Comparison of ENCODE assay signal across 7 cellular contexts in genomic region chr6:122530440-122531046, GRCh38. TPM values are rescaled to one million over a fixed set of nuclear protein-coding genes. Genes with fewer than 3 reads are reported as not detected.
DNase-seq lines count a peak whose midpoint lies in the region; ATAC-seq and TF ChIP-seq lines count a peak whose summit lies in the region.

No MANE protein-coding gene starts in this region.

- ATAC-seq in PC-3 (peak; percentile 82), Right ventricle myocardium superior (ENCODE audit: poor library complexity) (peak; percentile 88)

- H3F3A ChIP-seq in PC-3 (ENCODE audit: low read length, unreplicated experiment): no peaks in the 10 kb centered on the region

- H3K4me1 ChIP-seq in Karpas-422 (ENCODE audit: low read length) (no peaks in the 10 kb centered on the region), PC-3 (ENCODE audit: insufficient read depth, low read length) (no peaks in the 10 kb centered on the region)

- H3K9me2 ChIP-seq in Karpas-422 (replicated peaks; ENCODE audit: insufficient read depth, low read length) (no peaks in the 10 kb centered on the region), PC-3 (replicated peaks; ENCODE audit: low read length) (no peaks in the 10 kb centered on the region)

- H3K4me2 ChIP-seq in Karpas-422 (ENCODE audit: low read depth, low read length, poor library complexity, severe bottlenecking) (no peak overlapping the region), PC-3 (ENCODE audit: low read length) (no peak overlapping the region)

- H3K36me3 ChIP-seq in Karpas-422 (ENCODE audit: insufficient read depth, low read length): no peaks in the 10 kb centered on the region
- H3K36me3 ChIP-seq in PC-3 (ENCODE audit: low read depth, low read length): no peaks in the 10 kb centered on the region

- peak; percentile 16 for DNase-seq in GM12864 (ENCODE audit: low read depth)
- peak; percentile 31 for DNase-seq in H4 (ENCODE audit: low spot score)
- DNase-seq in Karpas-422: peak; percentile 87
- DNase-seq in PC-3: peak; percentile 82
- peak; percentile 36 for DNase-seq in activated naive CD4-positive, alpha-beta T cell treated with Interleukin-2 at 50 U/mL for 16 hours
- no peak for DNase-seq in Right ventricle myocardium superior
- DNase-seq in retinal pigment epithelial cell (ENCODE audit: low read depth): peak; percentile 16

- H3K79me2 ChIP-seq in Karpas-422 (ENCODE audit: low read length) (no peaks in the 10 kb centered on the region), PC-3 (ENCODE audit: low read length) (no peaks in the 10 kb centered on the region)

- H3K9ac ChIP-seq in Karpas-422 (ENCODE audit: low read length) (no peak overlapping the region), PC-3 (ENCODE audit: low read length) (no peak overlapping the region)

- POLR2A ChIA-PET in PC-3 (lab: Charles Lee; ENCODE audit: unreplicated experiment): interaction anchor here (0.7 kb wide), 1 partner anchor 119 kb away, joined by 4 read pairs; no protein-coding TSS in a partner anchor

- TF ChIP-seq CTCF in GM12864 (IDR thresholded peaks at IDR 0.05; ENCODE audit: low read depth, low read length, missing control alignments): peak; percentile 93
- TF ChIP-seq CTCF in PC-3 (conservative IDR thresholded peaks at IDR 0.05; ENCODE audit: low read depth, low read length): peak; percentile 81
- TF ChIP-seq CTCF in retinal pigment epithelial cell (conservative IDR thresholded peaks at IDR 0.05; ENCODE audit: low read depth, low read length): peak; percentile 98

- no peak overlapping the region for H3K4me3 ChIP-seq in GM12864 (ENCODE audit: low read depth, low read length)
- no peak overlapping the region for H3K4me3 ChIP-seq in Karpas-422 (ENCODE audit: low read length)
- H3K4me3 ChIP-seq in PC-3 (ENCODE audit: low read length): no peak overlapping the region
- no peak overlapping the region for H3K4me3 ChIP-seq in retinal pigment epithelial cell (ENCODE audit: low read length)

- H3K27ac ChIP-seq in Karpas-422 (ENCODE audit: low read length) (no peak overlapping the region), PC-3 (ENCODE audit: low read length) (no peak overlapping the region)

- H2AFZ ChIP-seq in Karpas-422 (ENCODE audit: low read length): no peak overlapping the region
- 0 out of 2 replicates have a peak overlapping the region, but pooled peaks have one; percentile 7 for H2AFZ ChIP-seq in PC-3 (ENCODE audit: low read length)

- CTCF ChIA-PET in PC-3 (lab: Charles Lee): interaction anchor here (0.6 to 2.6 kb wide), 6 partner anchors 36 to 320 kb away, joined by 3 to 26 read pairs (median 6); partner anchors contain the start of genes PKIB and SERINC1

- BruUV-seq in PC-3 (replicated peaks; lab: Mats Ljungman, UMichigan): no TSS peak

- H4K20me1 ChIP-seq in Karpas-422 (ENCODE audit: insufficient read depth, low read depth, low read length) (no peaks in the 10 kb centered on the region), PC-3 (ENCODE audit: low read length) (no peaks in the 10 kb centered on the region)

- intact Hi-C loops in PC-3 (cut with micrococcal nuclease) (loop anchor here (1.0 to 5.0 kb wide), 3 partner anchors 38 to 148 kb away; no protein-coding TSS in a partner anchor), Right ventricle myocardium superior (cut with DNase I) (loop anchor here (5.0 kb wide), 1 partner anchor 143 kb away; no protein-coding TSS in a partner anchor)

- H3K27me3 ChIP-seq in Karpas-422 (ENCODE audit: low read length) (no peaks in the 10 kb centered on the region), PC-3 (ENCODE audit: low read length) (no peaks in the 10 kb centered on the region)

- H3K9me3 ChIP-seq in Karpas-422 (ENCODE audit: low read length) (no peaks in the 10 kb centered on the region), PC-3 (ENCODE audit: low read length) (no peaks in the 10 kb centered on the region)

RNA-seq across cellular contexts. Expression of gene SERINC1, which starts 58.9 kb away (rescaled TPM):
- total RNA-seq in H4 (2014; rRNA removed; shearing (Covaris generic)): 52.3 and 65.2 TPM in 2 replicates
- total RNA-seq in Karpas-422 (2014; rRNA removed; shearing (Covaris generic); ENCODE audit: low replicate concordance): 43.7 and 70.1 TPM in 2 replicates
- total RNA-seq in PC-3 (2014; rRNA removed) (27.8 and 31.7 TPM in 2 replicates), Right ventricle myocardium superior (142 TPM)
